In the genomic region with DNA sequence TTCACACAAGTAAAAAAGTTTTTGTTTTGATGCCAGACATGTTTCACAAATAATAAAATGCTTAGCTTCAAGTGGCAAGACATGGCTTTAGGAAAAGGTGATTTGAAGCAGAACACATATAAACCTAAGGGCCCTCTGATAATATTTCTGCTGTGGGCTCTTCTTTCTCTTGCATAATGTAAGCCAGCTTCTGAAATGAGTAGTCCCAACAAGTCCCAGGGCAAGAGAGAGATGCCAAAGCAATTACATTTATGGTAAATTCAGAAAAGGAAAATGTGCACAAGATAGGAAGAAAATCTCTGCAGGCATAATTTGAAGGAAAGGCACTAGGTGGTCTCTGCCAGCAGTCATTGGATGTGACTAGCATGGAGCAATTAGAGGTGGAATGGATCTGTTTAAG, we compare ENCODE assay signal across 34 cellular contexts.
DNase-seq lines count a peak whose midpoint lies in the region; ATAC-seq, FAIRE-seq and TF ChIP-seq lines count a peak whose summit lies in the region.
"Had no signal": no experiment of that assay in that cellular context is flagged by ENCODE, and none has a peak within 500 bp of the region (broad histone marks: within the 10 kb centered on the region; RNA-seq: fewer than 3 reads in every experiment).

No MANE protein-coding gene starts in this region.

- H2AFZ ChIP-seq in mammary epithelial cell (ENCODE audit: low read depth, low read length) = no peak overlapping the region
- peak overlapping the region; percentile 49 for H2AFZ ChIP-seq in K562 (ENCODE audit: low read depth, low read length)

- H3K36me3 Mint-ChIP-seq in MCF 10A (ENCODE audit: insufficient read depth, unreplicated experiment) = no peaks in the 10 kb centered on the region
- H3K36me3 Mint-ChIP-seq: activated naive CD8-positive, alpha-beta T cell; CD4-positive, alpha-beta memory T cell; naive thymus-derived CD4-positive, alpha-beta T cell; stimulated activated effector memory CD8-positive, alpha-beta T cell treated with anti-CD3 and anti-CD28 coated beads, Interleukin-12 subunit alpha, Interleukin-12 subunit beta, amount 100 ng/mL, for 72 hours; WTC11 had no signal

- TF ChIP-seq EP300 in K562 (IDR thresholded peaks at IDR 0.05; ENCODE audit: low read length) (no peak), ovary (IDR thresholded peaks at IDR 0.05) (no peak)

- ATAC-seq in K562 (no peak), foreskin keratinocyte (no peak), GM19455 (IDR thresholded peaks at IDR 0.05; ENCODE audit: unreplicated experiment) (no peak)
- ATAC-seq: HepG2; naive thymus-derived CD4-positive, alpha-beta T cell; stimulated activated effector memory CD8-positive, alpha-beta T cell treated with anti-CD3 and anti-CD28 coated beads, Interleukin-12 subunit alpha, Interleukin-12 subunit beta, amount 100 ng/mL, for 72 hours had no signal

- no peak for FAIRE-seq in K562 (lab: Jason Lieb, UNC)
- FAIRE-seq: GM18507, HepG2 had no signal

- H3K4me2 ChIP-seq in mammary epithelial cell (ENCODE audit: insufficient read depth, low read depth, low read length) (peak overlapping the region; percentile 67), K562 (ENCODE audit: insufficient read depth, low read length) (peak overlapping the region; percentile 28; the same call in 1 of the 2 replicates)

- POLR2A ChIA-PET in MCF 10A (lab: Yijun Ruan, JAX) = interaction anchor here (0.8 to 3.0 kb wide), 8 partner anchors 12 to 213 kb away, joined by 3 to 19 read pairs (median 3); no protein-coding TSS in a partner anchor
- POLR2A ChIA-PET in K562 (lab: Yijun Ruan, JAX) = interaction anchor here (0.6 kb wide), 1 partner anchor 55 kb away, joined by 3 read pairs; no protein-coding TSS in a partner anchor

- in situ Hi-C loops in mammary epithelial cell (cut with MboI; ENCODE audit: low sequenced_read_pairs in 2 of 2) (no loop called here), K562 (cut with MboI) (no loop called here)

- CTCF ChIA-PET in mammary epithelial cell (lab: Charles Lee; ENCODE audit: low non-redundant PET) = interaction anchor here (0.7 kb wide), 1 partner anchor 321 kb away, joined by 5 read pairs; no protein-coding TSS in a partner anchor
- CTCF ChIA-PET in MCF 10A (lab: Yijun Ruan, JAX) = interaction anchor here (0.6 to 4.0 kb wide), 2 partner anchors 11 to 16 kb away, joined by 3 to 22 read pairs; no protein-coding TSS in a partner anchor
- CTCF ChIA-PET in K562 (lab: Yijun Ruan, JAX; ENCODE audit: low intra/inter-chr PET ratio) = no interaction called here

- H3K79me2 ChIP-seq in mammary epithelial cell (ENCODE audit: insufficient read depth, low read length) (no peaks in the 10 kb centered on the region), K562 (ENCODE audit: control insufficient read depth, insufficient read depth, low read length) (no peaks in the 10 kb centered on the region)

- H3K4me3 ChIP-seq in mammary epithelial cell (replicated peaks in 1 of 3; ENCODE audit: insufficient read depth in 1 of 3, low read depth in 2 of 3, low read length in 3 of 3) = no peak overlapping the region
- no peak overlapping the region for H3K4me3 ChIP-seq in K562
- no peak overlapping the region for H3K4me3 ChIP-seq in ovary
- H3K4me3 ChIP-seq: coronary artery, gastrocnemius medialis, psoas muscle, upper lobe of left lung had no signal

- intact Hi-C loops in mammary epithelial cell (cut with micrococcal nuclease) (loop anchor here (2.0 kb wide), 1 partner anchor 15 kb away; no protein-coding TSS in a partner anchor), MCF 10A (cut with micrococcal nuclease) (no loop called here), K562 (cut with micrococcal nuclease) (loop anchor here (2.0 to 5.0 kb wide), 2 partner anchors 41 to 106 kb away; no protein-coding TSS in a partner anchor), posterior cingulate gyrus (cut with DNase I) (no loop called here), ovary (cut with DNase I) (no loop called here)

- H3K36me3 ChIP-seq in mammary epithelial cell (ENCODE audit: insufficient read depth, low read length) = no peaks in the 10 kb centered on the region
- no peaks in the 10 kb centered on the region for H3K36me3 ChIP-seq in K562 (ENCODE audit: control insufficient read depth, insufficient read depth, low read length)
- H3K36me3 ChIP-seq in ovary = no peaks in the 10 kb centered on the region
- H3K36me3 ChIP-seq: gastrocnemius medialis, upper lobe of left lung had no signal

- TF ChIP-seq POLR2A in K562 (conservative IDR thresholded peaks at IDR 0.05) (no peak), ovary (IDR thresholded peaks at IDR 0.05) (no peak)

- H3K4me3 Mint-ChIP-seq in MCF 10A (ENCODE audit: unreplicated experiment) = no peak overlapping the region
- H3K4me3 Mint-ChIP-seq: activated CD4-positive, alpha-beta T cell treated with anti-CD3 and anti-CD28 coated beads, Interleukin-2, amount 10 ng/mL, durations not matched to agents 24 days and 14 days; activated naive CD8-positive, alpha-beta T cell; activated T-cell treated with anti-CD3 and anti-CD28 coated beads, Interleukin-2, amount 50 U/mL, for 24 hours; CD4-positive, alpha-beta memory T cell; naive thymus-derived CD4-positive, alpha-beta T cell; stimulated activated effector memory CD8-positive, alpha-beta T cell treated with anti-CD3 and anti-CD28 coated beads, Interleukin-12 subunit alpha, Interleukin-12 subunit beta, amount 100 ng/mL, for 72 hours; WTC11 had no signal

- H3K9me1 ChIP-seq in K562 (ENCODE audit: control insufficient read depth, insufficient read depth, low read length) = no peaks in the 10 kb centered on the region

- H3K9ac ChIP-seq in mammary epithelial cell (ENCODE audit: insufficient read depth, low read length) (no peak overlapping the region), K562 (ENCODE audit: insufficient read depth in 1 of 2, low read depth in 2 of 2, low read length in 2 of 2) (peak overlapping the region in 1 of 2 experiments; percentile 20; a peak in 1 of 4 replicates)

- DNase-seq in mammary epithelial cell = peak; percentile 35
- DNase-seq in MCF 10A (ENCODE audit: unreplicated experiment) = no peak
- no peak for DNase-seq in K562 (ENCODE audit: extremely low read depth in 1 of 4, low spot score in 3 of 4)
- DNase-seq in foreskin keratinocyte = peak in 1 of 2 donors; percentile 76
- DNase-seq in posterior cingulate gyrus = no peak
- DNase-seq in ovary = no peak
- no peak for DNase-seq in NCI-H128 (lab: John Stamatoyannopoulos, UW; ENCODE audit: unreplicated experiment)
- DNase-seq: 8988T; activated CD4-positive, alpha-beta T cell treated with anti-CD3 and anti-CD28 coated beads, Interleukin-2, amount 10 ng/mL, durations not matched to agents 24 days and 14 days; activated effector memory CD4-positive, alpha-beta T cell treated with anti-CD3 and anti-CD28 coated beads, Interleukin-2, amount 50 U/mL, for 16 hours; activated T-cell treated with anti-CD3 and anti-CD28 coated beads, Interleukin-2, amount 50 U/mL, for 24 hours; anterior cingulate cortex; CD4-positive, alpha-beta memory T cell; DMS 273 treated with DMSO at 0.1 percent for 48 hours; effector memory CD4-positive, alpha-beta T cell; gastrocnemius medialis; HCEC 1CT; midbrain; naive thymus-derived CD4-positive, alpha-beta T cell; NCI-H1092; NCI-H1694 treated with DMSO at 0.1 percent for 48 hours; NCI-H446 treated with DMSO at 0.1 percent for 48 hours; psoas muscle; RPMI8226; stimulated activated CD4-positive, alpha-beta T cell treated with anti-CD3 and anti-CD28 coated beads, Interleukin-4, amount 100 ng/mL, for 4 hours; T-helper 1 cell; upper lobe of left lung had no signal

- H3K27me3 ChIP-seq in mammary epithelial cell (ENCODE audit: insufficient read depth, low read length) (no peaks in the 10 kb centered on the region), K562 (ENCODE audit: control insufficient read depth in 2 of 2, insufficient read depth in 2 of 2, low read length in 2 of 2) (no peaks in the 10 kb centered on the region), foreskin keratinocyte (no peaks in the 10 kb centered on the region), ovary (no peaks in the 10 kb centered on the region)
- H3K27me3 ChIP-seq: gastrocnemius medialis, upper lobe of left lung had no signal

- no peaks in the 10 kb centered on the region for H3K9me3 ChIP-seq in mammary epithelial cell (replicated peaks; ENCODE audit: insufficient read depth, low read length)
- H3K9me3 ChIP-seq in K562 (replicated peaks; ENCODE audit: control insufficient read depth, insufficient read depth, low read depth, low read length) = no peaks in the 10 kb centered on the region
- no peaks in the 10 kb centered on the region for H3K9me3 ChIP-seq in ovary
- H3K9me3 ChIP-seq: gastrocnemius medialis, psoas muscle, upper lobe of left lung had no signal

- TF ChIP-seq CTCF in mammary epithelial cell (conservative IDR thresholded peaks at IDR 0.05 in 1 of 2, IDR thresholded peaks at IDR 0.05 in 1 of 2; ENCODE audit: extremely low read depth in 1 of 2, insufficient read depth in 1 of 2, low read depth in 1 of 2, low read length in 2 of 2) = no peak
- no peak for TF ChIP-seq CTCF in MCF 10A (IDR thresholded peaks at IDR 0.05; ENCODE audit: unreplicated experiment)
- no peak for TF ChIP-seq CTCF in K562 (IDR thresholded peaks at IDR 0.05 in 2 of 3, conservative IDR thresholded peaks at IDR 0.05 in 1 of 3; ENCODE audit: insufficient read depth in 2 of 3, low read depth in 1 of 3, low read length in 3 of 3)
- no peak for TF ChIP-seq CTCF in foreskin keratinocyte (conservative IDR thresholded peaks at IDR 0.05)
- no peak for TF ChIP-seq CTCF in ovary (IDR thresholded peaks at IDR 0.05)

- peaks cover 52% of the 10 kb centered on the region for H3K4me1 Mint-ChIP-seq in MCF 10A (ENCODE audit: insufficient read depth, unreplicated experiment)
- H3K4me1 Mint-ChIP-seq: activated CD4-positive, alpha-beta T cell treated with anti-CD3 and anti-CD28 coated beads, Interleukin-2, amount 10 ng/mL, durations not matched to agents 24 days and 14 days; CD4-positive, alpha-beta memory T cell; naive thymus-derived CD4-positive, alpha-beta T cell; stimulated activated effector memory CD8-positive, alpha-beta T cell treated with anti-CD3 and anti-CD28 coated beads, Interleukin-12 subunit alpha, Interleukin-12 subunit beta, amount 100 ng/mL, for 72 hours had no signal

- H4K20me1 ChIP-seq in mammary epithelial cell (ENCODE audit: insufficient read depth, low read length) = no peaks in the 10 kb centered on the region
- H4K20me1 ChIP-seq in K562 (replicated peaks; ENCODE audit: control insufficient read depth, insufficient read depth, low read length) = no peaks in the 10 kb centered on the region

- TF ChIP-seq RAD21 in K562 (CRISPR knock-in tag; conservative IDR thresholded peaks at IDR 0.05 in 1 of 2, IDR thresholded peaks at IDR 0.05 in 1 of 2) = no peak

- dilution Hi-C loops in mammary epithelial cell (cut with HindIII; ENCODE audit: low sequenced_read_pairs) = no loop called here

- no TSS peak for BruUV-seq in mammary epithelial cell (replicated peaks; lab: Mats Ljungman, UMichigan)
- BruUV-seq in MCF 10A (replicated peaks; lab: Mats Ljungman, UMichigan) = no TSS peak
- BruUV-seq in K562 (replicated peaks; lab: Mats Ljungman, UMichigan) = no TSS peak

- no peaks in the 10 kb centered on the region for H3K27me3 Mint-ChIP-seq in MCF 10A (ENCODE audit: insufficient read depth, unreplicated experiment)

- H3K27ac ChIP-seq in mammary epithelial cell (ENCODE audit: insufficient read depth, low read depth, low read length) (peak overlapping the region; percentile 76), K562 (ENCODE audit: extremely low read depth, low read depth, low read length) (peak overlapping the region; percentile 63; the same call in 1 of the 3 replicates), foreskin keratinocyte (peak overlapping the region; percentile 81), ovary (no peak overlapping the region)
- H3K27ac ChIP-seq: coronary artery, upper lobe of left lung had no signal

- H3K9me3 Mint-ChIP-seq in MCF 10A (ENCODE audit: unreplicated experiment) = no peaks in the 10 kb centered on the region
- H3K9me3 Mint-ChIP-seq: activated CD4-positive, alpha-beta T cell treated with anti-CD3 and anti-CD28 coated beads, Interleukin-2, amount 10 ng/mL, durations not matched to agents 24 days and 14 days; activated T-cell treated with anti-CD3 and anti-CD28 coated beads, Interleukin-2, amount 50 U/mL, for 24 hours; CD4-positive, alpha-beta memory T cell; naive thymus-derived CD4-positive, alpha-beta T cell; stimulated activated effector memory CD8-positive, alpha-beta T cell treated with anti-CD3 and anti-CD28 coated beads, Interleukin-12 subunit alpha, Interleukin-12 subunit beta, amount 100 ng/mL, for 72 hours; WTC11 had no signal

- peaks cover 45% of the 10 kb centered on the region for H3K4me1 ChIP-seq in mammary epithelial cell (ENCODE audit: insufficient read depth, low read length)
- peaks cover 0 to 42% of the 10 kb centered on the region in 2 experiments; a peak in 3 of 5 replicates for H3K4me1 ChIP-seq in K562 (replicated peaks in 1 of 2; ENCODE audit: control insufficient read depth in 2 of 2, insufficient read depth in 2 of 2, low read length in 2 of 2)
- H3K4me1 ChIP-seq in foreskin keratinocyte = peaks cover 41% of the 10 kb centered on the region
- no peaks in the 10 kb centered on the region for H3K4me1 ChIP-seq in ovary (ENCODE audit: insufficient read depth)
- H3K4me1 ChIP-seq: upper lobe of left lung had no signal

- H3K27ac Mint-ChIP-seq in MCF 10A (ENCODE audit: low read depth, unreplicated experiment) = no peak overlapping the region
- H3K27ac Mint-ChIP-seq: activated CD4-positive, alpha-beta T cell treated with anti-CD3 and anti-CD28 coated beads, Interleukin-2, amount 10 ng/mL, durations not matched to agents 24 days and 14 days; activated naive CD8-positive, alpha-beta T cell; activated T-cell treated with anti-CD3 and anti-CD28 coated beads, Interleukin-2, amount 50 U/mL, for 24 hours; CD4-positive, alpha-beta memory T cell; naive thymus-derived CD4-positive, alpha-beta T cell; stimulated activated effector memory CD8-positive, alpha-beta T cell treated with anti-CD3 and anti-CD28 coated beads, Interleukin-12 subunit alpha, Interleukin-12 subunit beta, amount 100 ng/mL, for 72 hours; WTC11 had no signal

Comparison
In these comparisons a context has a peak if more than half of its experiments do, and no peak if none do; other contexts are left out.
1. intact Hi-C loops: an anchor here in mammary epithelial cell (2.0 kb wide) and K562 (2.0 to 5.0 kb wide); none called in MCF 10A, posterior cingulate gyrus and ovary.
2. H3K27ac ChIP-seq: peak in mammary epithelial cell (single experiment), K562 (single experiment) and foreskin keratinocyte (single experiment); none in ovary (0 of 2).